ENCODE assay signal across 8 cellular contexts in the genomic region with DNA sequence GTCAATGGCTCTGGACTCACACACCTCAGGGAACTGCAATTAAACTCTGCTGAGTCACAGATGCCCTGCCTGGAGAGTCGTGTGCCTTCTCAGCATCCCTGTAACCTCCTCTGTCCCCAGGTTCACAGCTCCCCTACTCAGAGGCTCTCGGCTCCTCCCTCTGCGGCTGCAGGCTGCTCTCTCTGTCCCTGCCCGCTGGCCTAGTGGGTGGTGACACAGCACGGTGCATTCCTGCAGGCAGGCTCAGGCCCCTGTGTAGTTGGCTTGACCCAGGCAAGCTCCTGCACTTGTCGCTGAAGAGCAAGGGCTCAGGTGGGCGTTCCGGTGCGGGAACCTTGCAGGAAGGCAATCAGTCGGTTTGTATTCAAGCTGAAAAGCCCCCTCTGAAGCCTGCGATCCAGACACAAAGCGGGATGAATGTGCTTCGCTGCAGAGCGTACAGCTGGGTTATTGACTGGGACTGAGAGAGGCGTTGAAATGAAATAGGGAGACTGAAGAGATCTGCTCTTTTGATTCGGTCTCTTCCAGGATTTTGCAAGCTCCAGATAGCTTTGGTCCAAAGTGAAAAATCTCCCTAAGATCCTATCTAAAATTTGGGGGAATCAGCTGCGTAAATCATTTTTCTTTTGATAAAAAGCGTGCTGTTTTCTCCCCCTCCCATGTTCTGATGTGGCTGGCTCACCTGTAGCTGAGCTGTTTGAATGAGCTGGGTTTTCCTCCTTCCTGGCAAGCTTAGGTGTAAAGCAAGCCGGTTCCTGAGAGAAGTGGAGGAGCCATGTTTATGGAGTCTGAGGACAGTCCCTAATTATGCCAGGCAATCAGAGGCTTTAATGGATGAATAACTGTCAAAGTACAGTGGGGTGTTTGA.
DNase-seq lines count a peak whose midpoint lies in the region; ATAC-seq and TF ChIP-seq lines count a peak whose summit lies in the region.

No MANE protein-coding gene starts in this region.

- H3K36me3 ChIP-seq in right atrium auricular region (no peaks in the 10 kb centered on the region), PC-3 (ENCODE audit: low read depth, low read length) (no peaks in the 10 kb centered on the region), iPS-15b (ENCODE audit: control insufficient read depth, insufficient read depth, low read length) (no peaks in the 10 kb centered on the region)

- intact Hi-C loops in Right ventricle myocardium inferior (cut with DNase I) (loop anchor here (5.0 kb wide), 1 partner anchor 210 kb away; the partner anchor contains the start of gene PHYHIPL), PC-3 (cut with micrococcal nuclease) (no loop called here)

- BruUV-seq in PC-3 (replicated peaks; lab: Mats Ljungman, UMichigan): no TSS peak

- no peaks in the 10 kb centered on the region for H3K9me3 ChIP-seq in right atrium auricular region
- no peaks in the 10 kb centered on the region for H3K9me3 ChIP-seq in PC-3 (ENCODE audit: low read length)
- no peaks in the 10 kb centered on the region for H3K9me3 ChIP-seq in iPS-15b (ENCODE audit: control insufficient read depth, insufficient read depth, low read length)

- H3K27ac Mint-ChIP-seq in activated naive CD4-positive, alpha-beta T cell treated with anti-CD3 and anti-CD28 coated beads, Interleukin-2, amount 10 ng/mL, durations not matched to agents 7 days and 5 days: no peak overlapping the region
- H3K27ac Mint-ChIP-seq in activated CD4-positive, alpha-beta memory T cell treated with anti-CD3 and anti-CD28 coated beads, Interleukin-2, amount 10 ng/mL, durations not matched to agents 7 days and 5 days: no peak overlapping the region
- no peak overlapping the region for H3K27ac Mint-ChIP-seq in T-helper 2 cell treated with Interferon-gamma antibody and Interleukin-4, amounts not matched to agents 5 μg/mL and 100 μg/mL, for 36 hours

- no peaks in the 10 kb centered on the region for H3K9me2 ChIP-seq in PC-3 (replicated peaks; ENCODE audit: low read length)

- no peak overlapping the region for H3K4me3 Mint-ChIP-seq in activated naive CD4-positive, alpha-beta T cell treated with anti-CD3 and anti-CD28 coated beads, Interleukin-2, amount 10 ng/mL, durations not matched to agents 7 days and 5 days
- H3K4me3 Mint-ChIP-seq in activated CD4-positive, alpha-beta memory T cell treated with anti-CD3 and anti-CD28 coated beads, Interleukin-2, amount 10 ng/mL, durations not matched to agents 7 days and 5 days: no peak overlapping the region
- H3K4me3 Mint-ChIP-seq in T-helper 2 cell treated with Interferon-gamma antibody and Interleukin-4, amounts not matched to agents 5 μg/mL and 100 μg/mL, for 36 hours: no peak overlapping the region

- H3K9ac ChIP-seq in PC-3 (ENCODE audit: low read length) (no peak overlapping the region), iPS-15b (ENCODE audit: low read depth, low read length) (no peak overlapping the region)

- no peak overlapping the region for H2AFZ ChIP-seq in PC-3 (ENCODE audit: low read length)

- TF ChIP-seq CTCF in right atrium auricular region (IDR thresholded peaks at IDR 0.05): no peak
- no peak for TF ChIP-seq CTCF in PC-3 (conservative IDR thresholded peaks at IDR 0.05; ENCODE audit: low read depth, low read length)

- ATAC-seq in Right ventricle myocardium inferior: peak; percentile 88
- ATAC-seq in PC-3: peak; percentile 42

- POLR2A ChIA-PET in PC-3 (lab: Charles Lee; ENCODE audit: unreplicated experiment): no interaction called here
- POLR2A ChIA-PET in activated CD4-positive, alpha-beta memory T cell treated with anti-CD3 and anti-CD28 coated beads, Interleukin-2, amount 10 ng/mL, durations not matched to agents 7 days and 5 days (lab: Charles Lee): no interaction called here

- H3K27me3 Mint-ChIP-seq in activated naive CD4-positive, alpha-beta T cell treated with anti-CD3 and anti-CD28 coated beads, Interleukin-2, amount 10 ng/mL, durations not matched to agents 7 days and 5 days: peaks cover 7% of the 10 kb centered on the region
- H3K27me3 Mint-ChIP-seq in activated CD4-positive, alpha-beta memory T cell treated with anti-CD3 and anti-CD28 coated beads, Interleukin-2, amount 10 ng/mL, durations not matched to agents 7 days and 5 days: no peaks in the 10 kb centered on the region
- peaks cover 5% of the 10 kb centered on the region for H3K27me3 Mint-ChIP-seq in T-helper 2 cell treated with Interferon-gamma antibody and Interleukin-4, amounts not matched to agents 5 μg/mL and 100 μg/mL, for 36 hours (ENCODE audit: low read depth)

- H3K4me1 ChIP-seq in right atrium auricular region: no peaks in the 10 kb centered on the region
- H3K4me1 ChIP-seq in PC-3 (ENCODE audit: insufficient read depth, low read length): no peaks in the 10 kb centered on the region
- peaks cover 6% of the 10 kb centered on the region for H3K4me1 ChIP-seq in iPS-15b (ENCODE audit: control insufficient read depth, insufficient read depth, low read length)

- peak overlapping the region in 1 of 2 donors; percentile 10 for H3K4me3 ChIP-seq in right atrium auricular region
- H3K4me3 ChIP-seq in PC-3 (ENCODE audit: low read length): no peak overlapping the region
- H3K4me3 ChIP-seq in iPS-15b (ENCODE audit: low read depth, low read length): peak overlapping the region; percentile 42

- H3K4me1 Mint-ChIP-seq in activated naive CD4-positive, alpha-beta T cell treated with anti-CD3 and anti-CD28 coated beads, Interleukin-2, amount 10 ng/mL, durations not matched to agents 7 days and 5 days: no peaks in the 10 kb centered on the region
- H3K4me1 Mint-ChIP-seq in activated CD4-positive, alpha-beta memory T cell treated with anti-CD3 and anti-CD28 coated beads, Interleukin-2, amount 10 ng/mL, durations not matched to agents 7 days and 5 days: no peaks in the 10 kb centered on the region
- H3K4me1 Mint-ChIP-seq in T-helper 2 cell treated with Interferon-gamma antibody and Interleukin-4, amounts not matched to agents 5 μg/mL and 100 μg/mL, for 36 hours (ENCODE audit: low read depth): no peaks in the 10 kb centered on the region

- no peaks in the 10 kb centered on the region for H3K9me3 Mint-ChIP-seq in activated naive CD4-positive, alpha-beta T cell treated with anti-CD3 and anti-CD28 coated beads, Interleukin-2, amount 10 ng/mL, durations not matched to agents 7 days and 5 days
- no peaks in the 10 kb centered on the region for H3K9me3 Mint-ChIP-seq in activated CD4-positive, alpha-beta memory T cell treated with anti-CD3 and anti-CD28 coated beads, Interleukin-2, amount 10 ng/mL, durations not matched to agents 7 days and 5 days
- no peaks in the 10 kb centered on the region for H3K9me3 Mint-ChIP-seq in T-helper 2 cell treated with Interferon-gamma antibody and Interleukin-4, amounts not matched to agents 5 μg/mL and 100 μg/mL, for 36 hours

- no peaks in the 10 kb centered on the region for H3F3A ChIP-seq in PC-3 (ENCODE audit: low read length, unreplicated experiment)

- H4K20me1 ChIP-seq in PC-3 (ENCODE audit: low read length): no peaks in the 10 kb centered on the region

- peak; percentile 72 for DNase-seq in Right ventricle myocardium inferior (ENCODE audit: missing footprints)
- DNase-seq in right atrium auricular region (ENCODE audit: low spot score): no peak
- DNase-seq in PC-3: no peak
- no peak for DNase-seq in activated naive CD4-positive, alpha-beta T cell treated with anti-CD3 and anti-CD28 coated beads, Interleukin-2, amount 10 ng/mL, durations not matched to agents 7 days and 5 days
- no peak for DNase-seq in activated CD4-positive, alpha-beta memory T cell treated with anti-CD3 and anti-CD28 coated beads, Interleukin-2, amount 10 ng/mL, durations not matched to agents 7 days and 5 days
- DNase-seq in T-helper 2 cell treated with Interferon-gamma antibody and Interleukin-4, amounts not matched to agents 5 μg/mL and 100 μg/mL, for 36 hours (ENCODE audit: low spot score): no peak
- no peak for DNase-seq in mesenteric fat pad (ENCODE audit: low spot score)

- CTCF ChIA-PET in PC-3 (lab: Charles Lee): no interaction called here
- CTCF ChIA-PET in activated naive CD4-positive, alpha-beta T cell treated with anti-CD3 and anti-CD28 coated beads, Interleukin-2, amount 10 ng/mL, durations not matched to agents 7 days and 5 days (lab: Charles Lee): interaction anchor here (2.3 kb wide), 1 partner anchor 16 kb away, joined by 8 read pairs; no protein-coding TSS in a partner anchor
- CTCF ChIA-PET in activated CD4-positive, alpha-beta memory T cell treated with anti-CD3 and anti-CD28 coated beads, Interleukin-2, amount 10 ng/mL, durations not matched to agents 7 days and 5 days (lab: Charles Lee): interaction anchor here (0.8 kb wide), 1 partner anchor 11 kb away, joined by 3 read pairs; no protein-coding TSS in a partner anchor

- no peaks in the 10 kb centered on the region for H3K27me3 ChIP-seq in right atrium auricular region
- peaks cover 18% of the 10 kb centered on the region for H3K27me3 ChIP-seq in PC-3 (ENCODE audit: low read length)
- peaks cover 34% of the 10 kb centered on the region for H3K27me3 ChIP-seq in iPS-15b (ENCODE audit: control insufficient read depth, insufficient read depth, low read length)

- H3K79me2 ChIP-seq in PC-3 (ENCODE audit: low read length): no peaks in the 10 kb centered on the region

- H3K36me3 Mint-ChIP-seq in activated naive CD4-positive, alpha-beta T cell treated with anti-CD3 and anti-CD28 coated beads, Interleukin-2, amount 10 ng/mL, durations not matched to agents 7 days and 5 days: no peaks in the 10 kb centered on the region
- no peaks in the 10 kb centered on the region for H3K36me3 Mint-ChIP-seq in activated CD4-positive, alpha-beta memory T cell treated with anti-CD3 and anti-CD28 coated beads, Interleukin-2, amount 10 ng/mL, durations not matched to agents 7 days and 5 days (ENCODE audit: low read depth)
- no peaks in the 10 kb centered on the region for H3K36me3 Mint-ChIP-seq in T-helper 2 cell treated with Interferon-gamma antibody and Interleukin-4, amounts not matched to agents 5 μg/mL and 100 μg/mL, for 36 hours (ENCODE audit: low read depth)

- no peak overlapping the region for H3K27ac ChIP-seq in right atrium auricular region
- no peak overlapping the region for H3K27ac ChIP-seq in PC-3 (ENCODE audit: low read length)

- no peak overlapping the region for H3K4me2 ChIP-seq in PC-3 (ENCODE audit: low read length)
